In genomic region chr20:50551288-50551687, GRCh38 we compare ENCODE assay signal across 13 cellular contexts. TPM values are rescaled to one million over a fixed set of nuclear protein-coding genes. Genes with fewer than 3 reads are reported as not detected.
A peak's percentile ranks its signal among the peaks of the same experiment; 100 is the strongest.
DNase-seq lines count a peak whose midpoint lies in the region; ATAC-seq and TF ChIP-seq lines count a peak whose summit lies in the region.
"Had no signal": no experiment of that assay in that cellular context is flagged by ENCODE, and none has a peak within 500 bp of the region (broad histone marks: within the 10 kb centered on the region; RNA-seq: fewer than 3 reads in every experiment).

No MANE protein-coding gene starts in this region.

- peaks cover 7 to 59% (median 13%) of the 10 kb centered on the region in 3 donors for H3K4me1 ChIP-seq in esophagus squamous epithelium

- H3K4me1 Mint-ChIP-seq in T-cell = peaks cover 37 to 61% (median 40%) of the 10 kb centered on the region in 3 donors

- H3K27ac ChIP-seq in esophagus squamous epithelium = peak overlapping the region; percentile 25 to 69 (median 55)
- H3K27ac ChIP-seq: C4-2B, gastroesophageal sphincter had no signal

- peaks cover 0 to 8% (median 0%) of the 10 kb centered on the region in 3 donors for H3K36me3 ChIP-seq in esophagus squamous epithelium

- no peak for TF ChIP-seq CTCF in esophagus squamous epithelium (IDR thresholded peaks at IDR 0.05)

- peak overlapping the region; percentile 44 to 73 for H3K27ac Mint-ChIP-seq in T-cell

- no peaks in the 10 kb centered on the region for H3K9me3 ChIP-seq in esophagus squamous epithelium
- H3K9me3 ChIP-seq: gastroesophageal sphincter had no signal

- ATAC-seq in T-cell (replicated peaks in 1 of 4) (no peak), GM18909 (IDR thresholded peaks at IDR 0.05; ENCODE audit: poor library complexity, unreplicated experiment) (no peak), HG03175 (IDR thresholded peaks at IDR 0.05; ENCODE audit: unreplicated experiment) (no peak)
- ATAC-seq: gastroesophageal sphincter, right cardiac atrium had no signal

- CTCF ChIA-PET in T-cell (lab: Charles Lee) = interaction anchor here in 1 of 2 donors (0.8 to 1.2 kb wide), 2 partner anchors 32 to 238 kb away, joined by 3 read pairs; no protein-coding TSS in a partner anchor

- 44 to 46% methylated on average over 4 of the region's 4 CpGs for WGBS in esophagus squamous epithelium, 2 donors

- peak; percentile 10 for DNase-seq in stimulated activated naive CD4-positive, alpha-beta T cell treated with Interleukin-2 at 50 U/mL for 16 hours (lab: John Stamatoyannopoulos, UW)
- no peak for DNase-seq in stimulated activated naive CD4-positive, alpha-beta T cell (lab: John Stamatoyannopoulos, UW)
- DNase-seq in T-cell (no peak), esophagus squamous epithelium (lab: John Stamatoyannopoulos, UW) (no peak), inferior parietal cortex (ENCODE audit: extremely low spot score) (no peak), NK-92 (lab: John Stamatoyannopoulos, UW; ENCODE audit: unreplicated experiment) (no peak)
- DNase-seq: effector CD4-positive, alpha-beta T cell; NCI-H1417 treated with DMSO at 0.1 percent for 48 hours; right cardiac atrium had no signal

- H3K36me3 Mint-ChIP-seq in T-cell = peaks cover 14% of the 10 kb centered on the region

- H3K4me3 Mint-ChIP-seq in T-cell = no peak overlapping the region

- no peak for TF ChIP-seq POLR2A in esophagus squamous epithelium (IDR thresholded peaks at IDR 0.05)

- POLR2A ChIA-PET in T-cell (lab: Charles Lee) = interaction anchor here in 1 of 2 donors (0.6 kb wide), 1 partner anchor 41 kb away, joined by 3 read pairs; no protein-coding TSS in a partner anchor

- no peaks in the 10 kb centered on the region for H3K9me3 Mint-ChIP-seq in T-cell

- H3K27me3 ChIP-seq in esophagus squamous epithelium = no peaks in the 10 kb centered on the region
- H3K27me3 ChIP-seq: gastroesophageal sphincter had no signal

- intact Hi-C loops in esophagus squamous epithelium (cut with DNase I) = no loop called here

- no peak overlapping the region for H3K4me3 ChIP-seq in esophagus squamous epithelium
- H3K4me3 ChIP-seq: gastroesophageal sphincter had no signal

- no peaks in the 10 kb centered on the region for H3K27me3 Mint-ChIP-seq in T-cell

RNA-seq across cellular contexts. Expression of gene PTPN1, which starts 41.1 kb away (rescaled TPM):
- total RNA-seq in T-cell = 10 to 100 TPM; 50.7 to 67.9 (median 55.3) TPM
- 10 to 100 TPM; 23.6 to 30.6 (median 29.0) TPM for total RNA-seq in esophagus squamous epithelium
